8 cellular contexts compared by ENCODE assay signal in the genomic region with DNA sequence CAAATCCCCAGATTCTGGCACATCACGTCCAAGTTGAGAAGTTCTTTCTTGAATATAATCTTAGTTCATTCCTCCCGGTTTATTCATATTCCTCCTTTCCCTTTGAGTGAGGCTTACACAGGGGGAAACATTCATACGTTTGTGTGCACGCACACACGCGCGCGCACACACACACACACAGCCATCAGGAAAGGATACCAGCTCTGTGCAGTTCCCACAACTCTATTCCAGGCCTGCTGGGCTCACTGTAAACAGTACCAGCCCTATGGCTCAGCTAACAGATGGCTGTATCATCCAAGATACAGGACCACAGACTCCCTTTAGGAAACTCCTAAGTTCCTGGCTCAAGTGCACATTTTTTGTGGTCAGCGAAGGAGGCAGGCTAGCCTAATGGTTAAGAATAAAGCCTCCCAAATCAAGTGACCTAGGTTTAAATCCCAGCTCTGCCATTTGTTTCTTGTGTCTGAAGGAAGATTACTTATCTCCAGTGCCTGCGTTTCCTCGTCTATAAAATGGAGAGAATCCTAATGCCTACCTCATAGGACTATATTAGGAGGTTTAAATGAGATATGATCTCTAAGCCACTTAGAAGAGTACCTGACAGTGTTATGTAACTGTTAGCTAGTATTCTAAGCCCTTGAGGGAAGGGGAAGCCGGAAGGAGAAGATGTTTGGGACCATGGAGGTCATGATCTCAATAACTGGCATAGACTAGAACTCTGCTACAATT. TPM values are rescaled to one million over a fixed set of nuclear protein-coding genes. Genes with fewer than 3 reads are reported as not detected.
DNase-seq lines count a peak whose midpoint lies in the region; ATAC-seq, FAIRE-seq and TF ChIP-seq lines count a peak whose summit lies in the region.

No MANE protein-coding gene starts in this region.

- H3K4me2 ChIP-seq in A549, result peak overlapping the region; percentile 81; the same call in 2 of the 3 replicates
- peak overlapping the region; percentile 88 for H3K4me2 ChIP-seq in Karpas-422 (ENCODE audit: low read depth, low read length, poor library complexity, severe bottlenecking)

- no peak overlapping the region for H2AFZ ChIP-seq in Karpas-422 (ENCODE audit: low read length)

- H3K27ac Mint-ChIP-seq in naive thymus-derived CD4-positive, alpha-beta T cell, result peak overlapping the region; percentile 85 to 98 (median 96)

- H3K9me3 ChIP-seq in A549 (no peaks in the 10 kb centered on the region), Karpas-422 (ENCODE audit: low read length) (no peaks in the 10 kb centered on the region)
- no peaks in the 10 kb centered on the region for H3K9me3 ChIP-seq in naive thymus-derived CD4-positive, alpha-beta T cell (ENCODE audit: control insufficient read depth in 2 of 3, low read length in 3 of 3)

- DNase-seq in A549 (ENCODE audit: low read depth in 1 of 2, low spot score in 1 of 2), result no peak
- DNase-seq in Karpas-422, result no peak
- DNase-seq in caudate nucleus (lab: John Stamatoyannopoulos, UW), result no peak
- DNase-seq in naive thymus-derived CD4-positive, alpha-beta T cell, result peak in 3 of 9 donors; percentile 38 to 50 (median 41)
- DNase-seq in NCI-H2107 treated with DMSO at 0.1 percent for 48 hours (lab: John Stamatoyannopoulos, UW; ENCODE audit: unreplicated experiment), result no peak
- DNase-seq in iPS-NIHi11 (ENCODE audit: low spot score), result no peak

- POLR2A ChIA-PET in A549 (lab: Yijun Ruan, JAX), result interaction anchor here (0.6 to 0.8 kb wide), 2 partner anchors 260 to 323 kb away, joined by 3 to 5 read pairs; no protein-coding TSS in a partner anchor
- POLR2A ChIA-PET in naive thymus-derived CD4-positive, alpha-beta T cell (lab: Charles Lee), result interaction anchor here (0.6 to 12.4 kb wide), 10 partner anchors 15 to 260 kb away, joined by 3 to 180 read pairs (median 6); a partner anchor contains a TSS

- H3K27ac ChIP-seq in A549, result peak overlapping the region; percentile 88 to 96; a peak in 5 of 6 replicates
- H3K27ac ChIP-seq in Karpas-422 (ENCODE audit: low read length), result no peak overlapping the region
- H3K27ac ChIP-seq in caudate nucleus (ENCODE audit: low read depth, low read length), result peak overlapping the region; percentile 92
- H3K27ac ChIP-seq in naive thymus-derived CD4-positive, alpha-beta T cell (ENCODE audit: low read depth, low read length), result peak overlapping the region; percentile 78

- H3K79me2 ChIP-seq in Karpas-422 (ENCODE audit: low read length), result peaks cover 9% of the 10 kb centered on the region

- no peaks in the 10 kb centered on the region for H3K36me3 ChIP-seq in Karpas-422 (ENCODE audit: insufficient read depth, low read length)
- peaks cover 10 to 41% (median 14%) of the 10 kb centered on the region in 3 experiments for H3K36me3 ChIP-seq in naive thymus-derived CD4-positive, alpha-beta T cell (ENCODE audit: control insufficient read depth in 2 of 3, insufficient read depth in 3 of 3, low read length in 3 of 3)

- peaks cover 0 to 6% (median 0%) of the 10 kb centered on the region in 11 donors for H3K9me3 Mint-ChIP-seq in naive thymus-derived CD4-positive, alpha-beta T cell

- TF ChIP-seq POLR2A in A549 (IDR thresholded peaks at IDR 0.05; ENCODE audit: low read length), result no peak

- H4K20me1 ChIP-seq in Karpas-422 (ENCODE audit: insufficient read depth, low read depth, low read length), result no peaks in the 10 kb centered on the region

- intact Hi-C loops in naive thymus-derived CD4-positive, alpha-beta T cell (cut with micrococcal nuclease), result loop anchor here (5.0 kb wide), 5 partner anchors 499 to 1126 kb away; a partner anchor contains a TSS

- H3K4me3 ChIP-seq in A549 (no peak overlapping the region), Karpas-422 (ENCODE audit: low read length) (no peak overlapping the region)
- H3K4me3 ChIP-seq in naive thymus-derived CD4-positive, alpha-beta T cell (ENCODE audit: low read length), result peak overlapping the region; percentile 98

- TF ChIP-seq RAD21 in A549 (conservative IDR thresholded peaks at IDR 0.05 in 1 of 2, IDR thresholded peaks at IDR 0.05 in 1 of 2), result no peak

- H3K4me1 Mint-ChIP-seq in naive thymus-derived CD4-positive, alpha-beta T cell, result peaks cover 51 to 82% (median 58%) of the 10 kb centered on the region in 7 donors

- no peaks in the 10 kb centered on the region for H3K27me3 Mint-ChIP-seq in naive thymus-derived CD4-positive, alpha-beta T cell

- peaks cover 5 to 45% (median 36%) of the 10 kb centered on the region in 5 donors for H3K36me3 Mint-ChIP-seq in naive thymus-derived CD4-positive, alpha-beta T cell

- no peak overlapping the region for H3K9ac ChIP-seq in Karpas-422 (ENCODE audit: low read length)

- no peaks in the 10 kb centered on the region for H3K9me2 ChIP-seq in Karpas-422 (replicated peaks; ENCODE audit: insufficient read depth, low read length)

- no peak for ATAC-seq in A549
- no peak for ATAC-seq in naive thymus-derived CD4-positive, alpha-beta T cell
- no peak for ATAC-seq in GM19463 (IDR thresholded peaks at IDR 0.05; ENCODE audit: unreplicated experiment)
- ATAC-seq in HG02678 (IDR thresholded peaks at IDR 0.05; ENCODE audit: unreplicated experiment), result no peak

- no peak for TF ChIP-seq CTCF in A549 (IDR thresholded peaks at IDR 0.05)

- TF ChIP-seq EP300 in A549 (IDR thresholded peaks at IDR 0.05), result no peak

- no peak for FAIRE-seq in A549 (lab: Jason Lieb, UNC)

- 83% methylated on average over 12 of the region's 12 CpGs for WGBS in A549 (ENCODE audit: missing lambda C conversion rate)

- H3K4me1 ChIP-seq in A549 (peaks cover 62% of the 10 kb centered on the region), Karpas-422 (ENCODE audit: low read length) (peaks cover 75% of the 10 kb centered on the region)
- peaks cover 42 to 55% of the 10 kb centered on the region in 2 donors for H3K4me1 ChIP-seq in naive thymus-derived CD4-positive, alpha-beta T cell (ENCODE audit: control insufficient read depth in 2 of 2, insufficient read depth in 2 of 2, low read length in 2 of 2)

- H3K4me3 Mint-ChIP-seq in naive thymus-derived CD4-positive, alpha-beta T cell, result peak overlapping the region; percentile 89 to 99 (median 98)

- no peaks in the 10 kb centered on the region for H3K27me3 ChIP-seq in Karpas-422 (ENCODE audit: low read length)
- no peaks in the 10 kb centered on the region for H3K27me3 ChIP-seq in naive thymus-derived CD4-positive, alpha-beta T cell (ENCODE audit: control insufficient read depth in 2 of 2, insufficient read depth in 2 of 2, low read length in 2 of 2)

- CTCF ChIA-PET in A549 (lab: Yijun Ruan, JAX), result interaction anchor here (0.6 to 11.6 kb wide), 6 partner anchors 79 to 262 kb away, joined by 3 to 191 read pairs (median 14); a partner anchor contains a TSS
- CTCF ChIA-PET in naive thymus-derived CD4-positive, alpha-beta T cell (lab: Charles Lee), result interaction anchor here (0.6 to 6.7 kb wide), 7 partner anchors 107 to 443 kb away, joined by 3 to 49 read pairs (median 6); a partner anchor contains a TSS

TF ChIP-seq in A549, 52 proteins besides CTCF, POLR2A, EP300 and RAD21 (continues in another document):
- no peak for TF ChIP-seq PHF8 (IDR thresholded peaks at IDR 0.05; ENCODE audit: borderline replicate concordance, low read depth)
- TF ChIP-seq NFE2L2 (conservative IDR thresholded peaks at IDR 0.05; ENCODE audit: low read length), result no peak
- no peak for TF ChIP-seq CHD2 (IDR thresholded peaks at IDR 0.05; ENCODE audit: low read length, partially characterized antibody)
- TF ChIP-seq, protein P1, sequence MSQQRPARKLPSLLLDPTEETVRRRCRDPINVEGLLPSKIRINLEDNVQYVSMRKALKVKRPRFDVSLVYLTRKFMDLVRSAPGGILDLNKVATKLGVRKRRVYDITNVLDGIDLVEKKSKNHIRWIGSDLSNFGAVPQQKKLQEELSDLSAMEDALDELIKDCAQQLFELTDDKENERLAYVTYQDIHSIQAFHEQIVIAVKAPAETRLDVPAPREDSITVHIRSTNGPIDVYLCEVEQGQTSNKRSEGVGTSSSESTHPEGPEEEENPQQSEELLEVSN (IDR thresholded peaks at IDR 0.05; ENCODE audit: borderline replicate concordance, low read depth), result no peak
- TF ChIP-seq RARB (CRISPR knock-in tag; IDR thresholded peaks at IDR 0.05), result no peak
- TF ChIP-seq NPAS2 (CRISPR knock-in tag; IDR thresholded peaks at IDR 0.05; ENCODE audit: borderline replicate concordance), result no peak
- TF ChIP-seq ESRRA (IDR thresholded peaks at IDR 0.05; ENCODE audit: borderline replicate concordance, low read length), result no peak
- no peak for TF ChIP-seq EHF (CRISPR knock-in tag; IDR thresholded peaks at IDR 0.05)
- TF ChIP-seq CEBPB (IDR thresholded peaks at IDR 0.05), result no peak
- TF ChIP-seq KDM1A (IDR thresholded peaks at IDR 0.05; ENCODE audit: low read depth), result no peak
- no peak for TF ChIP-seq MYC (IDR thresholded peaks at IDR 0.05; ENCODE audit: borderline replicate concordance, low read length)
- no peak for TF ChIP-seq JUNB (IDR thresholded peaks at IDR 0.05)
- TF ChIP-seq FOXS1 (CRISPR knock-in tag; IDR thresholded peaks at IDR 0.05), result no peak
- TF ChIP-seq, protein P2, sequence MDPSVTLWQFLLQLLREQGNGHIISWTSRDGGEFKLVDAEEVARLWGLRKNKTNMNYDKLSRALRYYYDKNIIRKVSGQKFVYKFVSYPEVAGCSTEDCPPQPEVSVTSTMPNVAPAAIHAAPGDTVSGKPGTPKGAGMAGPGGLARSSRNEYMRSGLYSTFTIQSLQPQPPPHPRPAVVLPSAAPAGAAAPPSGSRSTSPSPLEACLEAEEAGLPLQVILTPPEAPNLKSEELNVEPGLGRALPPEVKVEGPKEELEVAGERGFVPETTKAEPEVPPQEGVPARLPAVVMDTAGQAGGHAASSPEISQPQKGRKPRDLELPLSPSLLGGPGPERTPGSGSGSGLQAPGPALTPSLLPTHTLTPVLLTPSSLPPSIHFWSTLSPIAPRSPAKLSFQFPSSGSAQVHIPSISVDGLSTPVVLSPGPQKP (IDR thresholded peaks at IDR 0.05; ENCODE audit: low read depth, low read length), result no peak
- no peak for TF ChIP-seq SREBF2 (IDR thresholded peaks at IDR 0.05)
- TF ChIP-seq HOXA7 (CRISPR knock-in tag; IDR thresholded peaks at IDR 0.05), result no peak

RNA-seq across cellular contexts. Expression of a gene that starts 3.7 kb away (rescaled TPM):
- polyA plus RNA-seq in A549 (2011; rRNA removed) (18.7 and 20.5 TPM in 2 replicates), A549 (2017; fragmentation: RNase III; extraction: RNeasy Plus Mini Kit Qiagen cat#74134 plus additional on column Dnase treatment) (13.3 to 14.0 TPM (median 13.4 TPM) in 3 replicates)
- 31.2 and 38.1 TPM in 2 replicates for polyA plus RNA-seq in A549 (2012; cell fraction: cytosol; rRNA removed)
- polyA plus RNA-seq in A549 (2012; cell fraction: nucleus; rRNA removed), result 18.5 and 20.4 TPM in 2 replicates
- 40.0 and 64.7 TPM in 2 replicates for polyA minus RNA-seq in A549 (2011; rRNA and poly(A)+ RNA removed)
- total RNA-seq in Karpas-422 (2014; rRNA removed; shearing (Covaris generic); ENCODE audit: low replicate concordance), result 25.8 and 25.9 TPM in 2 replicates
- total RNA-seq in naive thymus-derived CD4-positive, alpha-beta T cell, result 10 to 100 TPM; 41.6 to 58.2 (median 50.8) TPM
- 10 to 100 TPM; 23.3 to 24.6 TPM for polyA plus RNA-seq in naive thymus-derived CD4-positive, alpha-beta T cell
